ENCODE assay signal across 1 cellular context in genomic region chr11:44595964-44596381, GRCh38.
TF ChIP-seq lines count a peak whose summit lies in the region.

No MANE protein-coding gene starts in this region.

TF ChIP-seq in GM23338, 12 proteins besides CTCF, POLR2A, EP300 and RAD21 (continued from another document):
- TF ChIP-seq REST (IDR thresholded peaks at IDR 0.05; ENCODE audit: unreplicated experiment) (no peak), ETS1 (IDR thresholded peaks at IDR 0.05) (no peak), ZNF462 (CRISPR knock-in tag; IDR thresholded peaks at IDR 0.05) (no peak), STAT1 (IDR thresholded peaks at IDR 0.05; ENCODE audit: unreplicated experiment) (no peak), EZH2 (IDR thresholded peaks at IDR 0.05; ENCODE audit: low read depth, unreplicated experiment) (no peak), ZNF114 (CRISPR knock-in tag; IDR thresholded peaks at IDR 0.05) (no peak)
